In genomic region chr6:121319112-121319553, GRCh38 we compare ENCODE assay signal across 8 cellular contexts. TPM values are rescaled to one million over a fixed set of nuclear protein-coding genes. Genes with fewer than 3 reads are reported as not detected.
DNase-seq lines count a peak whose midpoint lies in the region; ATAC-seq and TF ChIP-seq lines count a peak whose summit lies in the region.

No MANE protein-coding gene starts in this region.

- H3K9me3 ChIP-seq in body of pancreas (no peaks in the 10 kb centered on the region), upper lobe of left lung (no peaks in the 10 kb centered on the region)

- intact Hi-C loops in natural killer cell (cut with micrococcal nuclease) (no loop called here), body of pancreas (cut with DNase I) (no loop called here)

- WGBS in body of pancreas, 2 donors, result 10 to 17% methylated on average over 4 of the region's 4 CpGs
- WGBS in upper lobe of left lung, 2 donors, result 35 to 49% methylated on average over 4 of the region's 4 CpGs

- no peak overlapping the region for H3K4me3 ChIP-seq in body of pancreas
- no peak overlapping the region for H3K4me3 ChIP-seq in kidney epithelial cell (ENCODE audit: low read depth, low read length)
- H3K4me3 ChIP-seq in upper lobe of left lung, result peak overlapping the region in 1 of 4 donors; percentile 15

- TF ChIP-seq CTCF in natural killer cell (IDR thresholded peaks at IDR 0.05) (peak; percentile 37), body of pancreas (IDR thresholded peaks at IDR 0.05) (peak; percentile 35 to 65 (median 53)), kidney epithelial cell (IDR thresholded peaks at IDR 0.05; ENCODE audit: insufficient read depth, low read length, poor library complexity, severe bottlenecking) (peak; percentile 27), upper lobe of left lung (IDR thresholded peaks at IDR 0.05) (peak in 2 of 6 experiments; percentile 17 to 19)

- no peaks in the 10 kb centered on the region for H3K36me3 Mint-ChIP-seq in natural killer cell
- no peaks in the 10 kb centered on the region for H3K36me3 Mint-ChIP-seq in natural killer cell treated with Interleukin-12 subunit alpha and Interleukin-12 subunit beta and Interleukin-15 and Interleukin-18, amount 100 ng/mL, for 72 hours

- no peaks in the 10 kb centered on the region for H3K9me3 Mint-ChIP-seq in natural killer cell
- H3K9me3 Mint-ChIP-seq in natural killer cell treated with Interleukin-12 subunit alpha and Interleukin-12 subunit beta and Interleukin-15 and Interleukin-18, amount 100 ng/mL, for 72 hours, result no peaks in the 10 kb centered on the region

- TF ChIP-seq POLR2A in body of pancreas (IDR thresholded peaks at IDR 0.05) (no peak), upper lobe of left lung (IDR thresholded peaks at IDR 0.05) (no peak)

- H3K4me1 Mint-ChIP-seq in natural killer cell, result no peaks in the 10 kb centered on the region
- H3K4me1 Mint-ChIP-seq in natural killer cell treated with Interleukin-12 subunit alpha and Interleukin-12 subunit beta and Interleukin-15 and Interleukin-18, amount 100 ng/mL, for 72 hours (ENCODE audit: low read depth in 2 of 2), result peaks cover 0 to 6% of the 10 kb centered on the region in 2 donors

- no peaks in the 10 kb centered on the region for H3K27me3 Mint-ChIP-seq in natural killer cell (ENCODE audit: low read depth in 2 of 2)
- no peaks in the 10 kb centered on the region for H3K27me3 Mint-ChIP-seq in natural killer cell treated with Interleukin-12 subunit alpha and Interleukin-12 subunit beta and Interleukin-15 and Interleukin-18, amount 100 ng/mL, for 72 hours

- no peak for DNase-seq in natural killer cell
- no peak for DNase-seq in natural killer cell treated with Interleukin-12 subunit alpha and Interleukin-12 subunit beta and Interleukin-15 and Interleukin-18, amount 100 ng/mL, for 72 hours (ENCODE audit: low spot score)
- no peak for DNase-seq in body of pancreas
- DNase-seq in kidney epithelial cell (ENCODE audit: low read depth), result no peak
- DNase-seq in upper lobe of left lung, result no peak
- no peak for DNase-seq in activated CD4-positive, alpha-beta T cell treated with anti-CD3 and anti-CD28 coated beads for 4 hours
- DNase-seq in NCI-H2081 (lab: John Stamatoyannopoulos, UW), result no peak

- no peaks in the 10 kb centered on the region for H3K27me3 ChIP-seq in body of pancreas
- no peaks in the 10 kb centered on the region for H3K27me3 ChIP-seq in kidney epithelial cell (ENCODE audit: control insufficient read depth, insufficient read depth, low read length)
- no peaks in the 10 kb centered on the region for H3K27me3 ChIP-seq in upper lobe of left lung

- TF ChIP-seq EP300 in upper lobe of left lung (IDR thresholded peaks at IDR 0.05), result no peak

- peaks cover 4% of the 10 kb centered on the region for H3K4me1 ChIP-seq in body of pancreas
- no peaks in the 10 kb centered on the region for H3K4me1 ChIP-seq in upper lobe of left lung

- no peaks in the 10 kb centered on the region for H3K36me3 ChIP-seq in body of pancreas (replicated peaks in 1 of 2; ENCODE audit: insufficient read depth in 1 of 2, low read depth in 2 of 2)
- H3K36me3 ChIP-seq in kidney epithelial cell (ENCODE audit: control insufficient read depth, insufficient read depth, low read length), result no peaks in the 10 kb centered on the region
- H3K36me3 ChIP-seq in upper lobe of left lung, result peaks cover 0 to 5% (median 0%) of the 10 kb centered on the region in 4 donors

- peak in 1 of 3 donors; percentile 42 for ATAC-seq in natural killer cell
- ATAC-seq in natural killer cell treated with Interleukin-12 subunit alpha and Interleukin-12 subunit beta and Interleukin-15 and Interleukin-18, amount 100 ng/mL, for 72 hours, result no peak
- peak; percentile 71 for ATAC-seq in body of pancreas
- ATAC-seq in upper lobe of left lung (ENCODE audit: low FRiP score in 2 of 2), result no peak
- no peak for ATAC-seq in GM21786 (IDR thresholded peaks at IDR 0.05; ENCODE audit: unreplicated experiment)

- H3K27ac ChIP-seq in body of pancreas (no peak overlapping the region), upper lobe of left lung (no peak overlapping the region)

- H3K4me3 Mint-ChIP-seq in natural killer cell, result no peak overlapping the region
- no peak overlapping the region for H3K4me3 Mint-ChIP-seq in natural killer cell treated with Interleukin-12 subunit alpha and Interleukin-12 subunit beta and Interleukin-15 and Interleukin-18, amount 100 ng/mL, for 72 hours

- H3K27ac Mint-ChIP-seq in natural killer cell, result no peak overlapping the region
- no peak overlapping the region for H3K27ac Mint-ChIP-seq in natural killer cell treated with Interleukin-12 subunit alpha and Interleukin-12 subunit beta and Interleukin-15 and Interleukin-18, amount 100 ng/mL, for 72 hours

RNA-seq across cellular contexts. Expression of gene TBC1D32, which starts 15.1 kb away (rescaled TPM):
- 10 to 100 TPM in 2 of 3 donors, 1 to 10 TPM in 1; 8.9 to 17.4 (median 14.2) TPM for total RNA-seq in natural killer cell
- total RNA-seq in natural killer cell treated with Interleukin-12 subunit alpha and Interleukin-12 subunit beta and Interleukin-15 and Interleukin-18, amount 100 ng/mL, for 72 hours, result 10 to 100 TPM in 1 of 2 donors, 1 to 10 TPM in 1; 7.5 to 11.8 TPM
- total RNA-seq in body of pancreas, result 10 to 100 TPM; 11.4 to 14.5 TPM
- total RNA-seq in kidney epithelial cell, result 4.1 and 9.8 TPM in 2 replicates
- 10 to 100 TPM in 2 of 6 donors, 1 to 10 TPM in 4; 1.2 to 13.5 (median 5.3) TPM for total RNA-seq in upper lobe of left lung
